ENCODE assay signal across 29 cellular contexts in the genomic region with DNA sequence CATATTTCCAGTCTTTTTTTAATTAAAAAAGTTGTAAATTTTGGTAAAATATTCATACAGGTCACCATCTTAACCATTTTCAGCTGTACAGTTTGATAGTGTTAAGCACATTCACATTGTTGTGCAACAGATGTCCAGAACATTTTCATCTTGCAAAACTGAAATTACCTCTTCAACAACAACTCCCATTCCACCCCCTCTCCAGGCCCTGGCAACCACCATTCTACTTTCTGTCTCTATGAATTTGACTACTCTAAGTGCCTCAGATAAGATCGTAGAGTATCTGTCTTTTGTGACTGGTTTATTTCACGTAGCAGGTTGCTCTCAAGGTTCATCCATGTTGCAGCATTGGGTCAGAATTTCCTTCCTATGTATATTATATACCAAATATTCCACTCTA.
DNase-seq lines count a peak whose midpoint lies in the region; ATAC-seq and TF ChIP-seq lines count a peak whose summit lies in the region.
"Had no signal": no experiment of that assay in that cellular context is flagged by ENCODE, and none has a peak within 500 bp of the region (broad histone marks: within the 10 kb centered on the region; RNA-seq: fewer than 3 reads in every experiment).

No MANE protein-coding gene starts in this region.

- no peak overlapping the region for H3K4me3 Mint-ChIP-seq in CD14-positive monocyte
- no peak overlapping the region for H3K4me3 Mint-ChIP-seq in stimulated activated effector memory CD8-positive, alpha-beta T cell treated with anti-CD3 and anti-CD28 coated beads, Interleukin-12 subunit alpha, Interleukin-12 subunit beta, amount 100 ng/mL, for 72 hours
- H3K4me3 Mint-ChIP-seq: activated CD8-positive, alpha-beta T cell treated with anti-CD3 and anti-CD28 coated beads for 36 hours; activated naive CD8-positive, alpha-beta T cell treated with anti-CD3 and anti-CD28 coated beads for 36 hours; central memory CD8-positive, alpha-beta T cell; dendritic cell treated with granulocyte-macrophage colony-stimulating factor and Interleukin-4, amounts not matched to agents 40 ng/mL and 50 ng/mL, for 4 days; endodermal cell; memory B cell; neural progenitor cell had no signal

- POLR2A ChIA-PET in GM10248 (lab: Yijun Ruan, JAX), result no interaction called here

- H3K4me3 ChIP-seq in cardiac fibroblast (replicated peaks in 1 of 2; ENCODE audit: low read depth in 2 of 2, low read length in 2 of 2), result no peak overlapping the region
- no peak overlapping the region for H3K4me3 ChIP-seq in heart right ventricle
- H3K4me3 ChIP-seq: BLaER1, neural progenitor cell, testis had no signal

- no peaks in the 10 kb centered on the region for H3K36me3 ChIP-seq in heart right ventricle
- H3K36me3 ChIP-seq: BLaER1, neural progenitor cell had no signal

- H3K27ac ChIP-seq in heart right ventricle, result peak overlapping the region in 5 of 10 donors; percentile 12 to 46 (median 41)
- H3K27ac ChIP-seq: BLaER1, neural progenitor cell, testis had no signal

- no peaks in the 10 kb centered on the region for H3K27me3 Mint-ChIP-seq in CD14-positive monocyte (ENCODE audit: low read depth in 3 of 3)
- H3K27me3 Mint-ChIP-seq: activated CD8-positive, alpha-beta T cell treated with anti-CD3 and anti-CD28 coated beads for 36 hours; activated naive CD8-positive, alpha-beta T cell treated with anti-CD3 and anti-CD28 coated beads for 36 hours; central memory CD8-positive, alpha-beta T cell; dendritic cell treated with granulocyte-macrophage colony-stimulating factor and Interleukin-4, amounts not matched to agents 40 ng/mL and 50 ng/mL, for 4 days; T-helper 17 cell had no signal

- no peak for DNase-seq in CD14-positive monocyte (ENCODE audit: low spot score)
- DNase-seq in cardiac fibroblast (ENCODE audit: low read depth in 2 of 2), result peak; percentile 16 to 59
- no peak for DNase-seq in heart right ventricle
- no peak for DNase-seq in stimulated activated effector memory CD8-positive, alpha-beta T cell treated with anti-CD3 and anti-CD28 coated beads, Interleukin-12 subunit alpha, Interleukin-12 subunit beta, amount 100 ng/mL, for 72 hours (ENCODE audit: low spot score in 2 of 2)
- DNase-seq in activated effector memory CD4-positive, alpha-beta T cell treated with Interleukin-2 at 50 U/mL for 16 hours, result no peak
- DNase-seq in OCI-M2 (lab: John Stamatoyannopoulos, UW; ENCODE audit: unreplicated experiment), result no peak
- DNase-seq in GM10248 (ENCODE audit: extremely low spot score), result no peak
- DNase-seq: ACHN; activated CD4-positive, alpha-beta T cell treated with anti-CD3 and anti-CD28 coated beads for 1 hour; activated CD8-positive, alpha-beta T cell treated with anti-CD3 and anti-CD28 coated beads for 36 hours; activated naive CD8-positive, alpha-beta T cell treated with anti-CD3 and anti-CD28 coated beads for 36 hours; COR-L47; endodermal cell; GDM1; glutamatergic neuron; HCEC 1CT; kidney; NCI-H2029; NCI-H226; stimulated activated naive CD4-positive, alpha-beta T cell treated with Interleukin-2 at 50 U/mL for 16 hours; T-helper 17 cell; testis had no signal

- H3K9me3 Mint-ChIP-seq in CD14-positive monocyte, result peaks cover 0 to 3% (median 0%) of the 10 kb centered on the region in 7 donors
- H3K9me3 Mint-ChIP-seq in stimulated activated effector memory CD8-positive, alpha-beta T cell treated with anti-CD3 and anti-CD28 coated beads, Interleukin-12 subunit alpha, Interleukin-12 subunit beta, amount 100 ng/mL, for 72 hours, result no peaks in the 10 kb centered on the region
- H3K9me3 Mint-ChIP-seq: activated CD8-positive, alpha-beta T cell treated with anti-CD3 and anti-CD28 coated beads for 36 hours; activated T-helper 2 cell treated with anti-CD3 and anti-CD28 coated beads, Interferon-gamma antibody, Interleukin-2, Interleukin-4, amounts not matched to agents 10 μg/mL and 5 μg/mL and 100 μg/mL, durations not matched to agents 14 hours and 24 hours and 36 hours; central memory CD8-positive, alpha-beta T cell; dendritic cell treated with granulocyte-macrophage colony-stimulating factor and Interleukin-4, amounts not matched to agents 40 ng/mL and 50 ng/mL, for 4 days; endodermal cell had no signal

- H3K4me1 ChIP-seq in heart right ventricle, result peaks cover 7 to 74% (median 53%) of the 10 kb centered on the region in 9 donors
- H3K4me1 ChIP-seq: testis had no signal

- peaks cover 32% of the 10 kb centered on the region for H3K4me1 Mint-ChIP-seq in CD14-positive monocyte
- peaks cover 37% of the 10 kb centered on the region for H3K4me1 Mint-ChIP-seq in stimulated activated effector memory CD8-positive, alpha-beta T cell treated with anti-CD3 and anti-CD28 coated beads, Interleukin-12 subunit alpha, Interleukin-12 subunit beta, amount 100 ng/mL, for 72 hours
- H3K4me1 Mint-ChIP-seq: memory B cell had no signal

- 58 to 63% methylated on average over 2 of the region's 2 CpGs for WGBS in heart right ventricle, 2 donors

- peak overlapping the region in 4 of 7 donors; percentile 51 to 66 (median 56) for H3K27ac Mint-ChIP-seq in CD14-positive monocyte
- H3K27ac Mint-ChIP-seq in stimulated activated effector memory CD8-positive, alpha-beta T cell treated with anti-CD3 and anti-CD28 coated beads, Interleukin-12 subunit alpha, Interleukin-12 subunit beta, amount 100 ng/mL, for 72 hours, result peak overlapping the region; percentile 22
- H3K27ac Mint-ChIP-seq: activated CD8-positive, alpha-beta T cell treated with anti-CD3 and anti-CD28 coated beads for 36 hours; activated naive CD8-positive, alpha-beta T cell treated with anti-CD3 and anti-CD28 coated beads for 36 hours; activated T-helper 2 cell treated with anti-CD3 and anti-CD28 coated beads, Interferon-gamma antibody, Interleukin-2, Interleukin-4, amounts not matched to agents 10 μg/mL and 5 μg/mL and 100 μg/mL, durations not matched to agents 14 hours and 24 hours and 36 hours; dendritic cell treated with granulocyte-macrophage colony-stimulating factor and Interleukin-4, amounts not matched to agents 40 ng/mL and 50 ng/mL, for 4 days; endodermal cell; memory B cell; neural progenitor cell had no signal

- H3K27me3 ChIP-seq in heart right ventricle, result no peaks in the 10 kb centered on the region
- H3K27me3 ChIP-seq: BLaER1, neural progenitor cell, testis had no signal

- peak in 6 of 8 donors; percentile 57 to 81 (median 70) for ATAC-seq in heart right ventricle
- no peak for ATAC-seq in stimulated activated effector memory CD8-positive, alpha-beta T cell treated with anti-CD3 and anti-CD28 coated beads, Interleukin-12 subunit alpha, Interleukin-12 subunit beta, amount 100 ng/mL, for 72 hours
- ATAC-seq: activated CD8-positive, alpha-beta T cell treated with anti-CD3 and anti-CD28 coated beads for 36 hours; esophagus mucosa; T-helper 17 cell had no signal

- CTCF ChIA-PET in GM10248 (lab: Yijun Ruan, JAX), result interaction anchor here (0.9 kb wide), 1 partner anchor 11 kb away, joined by 3 read pairs; no protein-coding TSS in a partner anchor

- TF ChIP-seq CTCF in CD14-positive monocyte (IDR thresholded peaks at IDR 0.05) (no peak), cardiac fibroblast (IDR thresholded peaks at IDR 0.05; ENCODE audit: low read depth, low read length) (no peak), heart right ventricle (IDR thresholded peaks at IDR 0.05) (no peak), GM10248 (IDR thresholded peaks at IDR 0.05; ENCODE audit: control extremely low read depth, extremely low read depth, low read depth, missing control alignments) (no peak)

- H3K9me3 ChIP-seq in heart right ventricle, result peaks cover 0 to 8% (median 0%) of the 10 kb centered on the region in 11 donors
- H3K9me3 ChIP-seq: BLaER1, testis had no signal

- peaks cover 4 to 24% of the 10 kb centered on the region in 2 donors for H3K36me3 Mint-ChIP-seq in CD14-positive monocyte
- no peaks in the 10 kb centered on the region for H3K36me3 Mint-ChIP-seq in stimulated activated effector memory CD8-positive, alpha-beta T cell treated with anti-CD3 and anti-CD28 coated beads, Interleukin-12 subunit alpha, Interleukin-12 subunit beta, amount 100 ng/mL, for 72 hours
- H3K36me3 Mint-ChIP-seq: activated naive CD8-positive, alpha-beta T cell treated with anti-CD3 and anti-CD28 coated beads for 36 hours; memory B cell; neural progenitor cell had no signal

- intact Hi-C loops in CD14-positive monocyte (cut with micrococcal nuclease) (no loop called here), heart right ventricle (cut with DNase I) (loop anchor here in 6 of 10 donors (5.0 kb wide), 3 partner anchors 42 to 77 kb away; a partner anchor contains a TSS)

Comparison
In these comparisons a context has a peak if more than half of its experiments do, and no peak if none do; other contexts are left out.
1. DNase-seq: peak in cardiac fibroblast (2 of 2); none in CD14-positive monocyte (single experiment), heart right ventricle (0 of 2), stimulated activated effector memory CD8-positive, alpha-beta T cell treated with anti-CD3 and anti-CD28 coated beads, Interleukin-12 subunit alpha, Interleukin-12 subunit beta, amount 100 ng/mL, for 72 hours (0 of 2), activated effector memory CD4-positive, alpha-beta T cell treated with Interleukin-2 at 50 U/mL for 16 hours (single experiment), OCI-M2 (single experiment) and GM10248 (single experiment).
2. intact Hi-C loops: an anchor here in heart right ventricle (5.0 kb wide); none called in CD14-positive monocyte.